Comparison of ENCODE assay signal across 2 cellular contexts in genomic region chr12:94163850-94164249, GRCh38.
TF ChIP-seq lines count a peak whose summit lies in the region.

No MANE protein-coding gene starts in this region.

TF ChIP-seq in HepG2, 621 proteins besides CTCF, POLR2A, EP300 and RAD21:
- TF ChIP-seq ZNF629 (CRISPR knock-in tag; conservative IDR thresholded peaks at IDR 0.05) (peak; percentile 75), NFKBIZ (CRISPR knock-in tag; IDR thresholded peaks at IDR 0.05) (no peak)

TF ChIP-seq in H1, 55 proteins besides CTCF, POLR2A, EP300 and RAD21:
- TF ChIP-seq KDM1A (IDR thresholded peaks at IDR 0.05; ENCODE audit: borderline replicate concordance, low read length), result 0 out of 2 replicates have a peak, but pooled peaks have one; percentile 26
- TF ChIP-seq TEAD4 (IDR thresholded peaks at IDR 0.05; ENCODE audit: low read depth, low read length), result no peak
